Comparison of ENCODE assay signal across 11 cellular contexts in genomic region chr10:95517536-95518454, GRCh38. TPM values are rescaled to one million over a fixed set of nuclear protein-coding genes. Genes with fewer than 3 reads are reported as not detected.
DNase-seq lines count a peak whose midpoint lies in the region; ATAC-seq, FAIRE-seq and TF ChIP-seq lines count a peak whose summit lies in the region.
"Had no signal": no experiment of that assay in that cellular context is flagged by ENCODE, and none has a peak within 500 bp of the region (broad histone marks: within the 10 kb centered on the region; RNA-seq: fewer than 3 reads in every experiment).

No MANE protein-coding gene starts in this region.

- BruUV-seq in HepG2 (replicated peaks; lab: Mats Ljungman, UMichigan), result no TSS peak

- H3K4me3 Mint-ChIP-seq in T-cell, result no peak overlapping the region

- TF ChIP-seq CTCF in colonic mucosa (IDR thresholded peaks at IDR 0.05) (no peak), HepG2 (CRISPR knock-in tag; IDR thresholded peaks at IDR 0.05) (no peak)

- ATAC-seq in HepG2 (peak; percentile 69), T-cell (replicated peaks in 1 of 4) (no peak), GM19467 (IDR thresholded peaks at IDR 0.05; ENCODE audit: unreplicated experiment) (no peak)

- intact Hi-C loops in colonic mucosa (cut with DNase I), result no loop called here
- intact Hi-C loops in HepG2 (cut with micrococcal nuclease; ENCODE audit: unreplicated experiment), result no loop called here

- CTCF ChIA-PET in HepG2 (lab: Yijun Ruan, JAX; ENCODE audit: low intra/inter-chr PET ratio, low total read pairs), result no interaction called here
- CTCF ChIA-PET in T-cell (lab: Charles Lee), result no interaction called here

- H3K4me3 ChIP-seq in colonic mucosa, result no peak overlapping the region
- no peak overlapping the region for H3K4me3 ChIP-seq in HepG2 (replicated peaks in 1 of 3; ENCODE audit: insufficient read depth in 1 of 3, low read depth in 2 of 3, low read length in 3 of 3)

- TF ChIP-seq POLR2A in HepG2 (IDR thresholded peaks at IDR 0.05; ENCODE audit: insufficient read depth in 1 of 2, low read depth in 2 of 2, low read length in 2 of 2), result no peak
- no peak for TF ChIP-seq POLR2A in GM12891 (IDR thresholded peaks at IDR 0.05; ENCODE audit: low read depth, low read length)

- H3K9ac ChIP-seq in colonic mucosa (ENCODE audit: low read depth in 2 of 2, low read length in 2 of 2) (peak overlapping the region in 1 of 2 donors; percentile 13), HepG2 (ENCODE audit: insufficient read depth, low read depth, low read length) (no peak overlapping the region)

- peak overlapping the region; percentile 38 for H3K27ac ChIP-seq in colonic mucosa
- H3K27ac ChIP-seq in HepG2 (ENCODE audit: extremely low read length, insufficient read depth, low read length), result no peak overlapping the region

- peak; percentile 60 for FAIRE-seq in HepG2 (lab: Jason Lieb, UNC)
- no peak for FAIRE-seq in frontal cortex (lab: Jason Lieb, UNC)
- no peak for FAIRE-seq in GM12891 (lab: Jason Lieb, UNC)
- FAIRE-seq: GM18507 had no signal

- 50% methylated on average over 5 of the region's 5 CpGs for WGBS in HepG2 (ENCODE audit: low lambda C conversion rate)

- in situ Hi-C loops in HepG2 (cut with HindIII; ENCODE audit: extremely low pct_ligation_motif_present, low pct_unique_long_range_greater_than_20kb), result no loop called here

- H3K4me1 ChIP-seq in colonic mucosa, result no peaks in the 10 kb centered on the region
- H3K4me1 ChIP-seq in HepG2 (ENCODE audit: insufficient read depth, low read length), result peaks cover 71% of the 10 kb centered on the region

- H3K4me1 Mint-ChIP-seq in T-cell, result no peaks in the 10 kb centered on the region

- no peak overlapping the region for H2AFZ ChIP-seq in HepG2 (ENCODE audit: low read length)

- DNase-seq in 8988T, result peak; percentile 52
- peak; percentile 88 for DNase-seq in M059J (ENCODE audit: low read depth)
- peak; percentile 56 for DNase-seq in colonic mucosa
- DNase-seq in HepG2 (ENCODE audit: low spot score), result peak; percentile 70
- no peak for DNase-seq in frontal cortex (ENCODE audit: low spot score in 2 of 2)
- DNase-seq in T-cell, result no peak
- no peak for DNase-seq in GM12891 (ENCODE audit: insufficient read length, low spot score)
- DNase-seq: activated naive CD4-positive, alpha-beta T cell; MM.1S had no signal

- H3K36me3 Mint-ChIP-seq in T-cell, result no peaks in the 10 kb centered on the region

- no peak overlapping the region for H3K27ac Mint-ChIP-seq in T-cell

- H3K9me3 ChIP-seq in colonic mucosa, result no peaks in the 10 kb centered on the region
- H3K9me3 ChIP-seq in HepG2 (ENCODE audit: low read length), result no peaks in the 10 kb centered on the region

- POLR2A ChIA-PET in HepG2 (lab: Yijun Ruan, JAX) (interaction anchor here (1.2 kb wide), 1 partner anchor 42 kb away, joined by 3 read pairs; no protein-coding TSS in a partner anchor), T-cell (lab: Charles Lee) (no interaction called here)

- peaks cover 0 to 3% of the 10 kb centered on the region in 2 donors for H3K27me3 Mint-ChIP-seq in T-cell

- no peak for TF ChIP-seq RAD21 in HepG2 (CRISPR knock-in tag; IDR thresholded peaks at IDR 0.05)

- H3K36me3 ChIP-seq in colonic mucosa (no peaks in the 10 kb centered on the region), HepG2 (replicated peaks in 1 of 2; ENCODE audit: control insufficient read depth in 1 of 2, insufficient read depth in 2 of 2, low read length in 2 of 2) (no peaks in the 10 kb centered on the region; a peak in 1 of 5 replicates)

- no peaks in the 10 kb centered on the region for H3K9me3 Mint-ChIP-seq in T-cell

- H3K27me3 ChIP-seq in colonic mucosa, result no peaks in the 10 kb centered on the region
- H3K27me3 ChIP-seq in HepG2 (ENCODE audit: control insufficient read depth in 1 of 2, insufficient read depth in 2 of 2, low read length in 2 of 2), result no peaks in the 10 kb centered on the region

- TF ChIP-seq EP300 in HepG2 (IDR thresholded peaks at IDR 0.05; ENCODE audit: low read depth in 2 of 2, low read length in 2 of 2), result 0 out of 4 replicates have a peak, but pooled peaks of 1 of the 2 experiments have one; percentile 19
- no peak; the same call in 1 of the 2 replicates for TF ChIP-seq EP300 in HepG2 (CRISPR knock-in tag; IDR thresholded peaks at IDR 0.05; ENCODE audit: borderline replicate concordance)

- peaks cover 66% of the 10 kb centered on the region for H3K79me2 ChIP-seq in HepG2 (ENCODE audit: insufficient read depth, low read length)

- no peaks in the 10 kb centered on the region for H4K20me1 ChIP-seq in HepG2 (ENCODE audit: insufficient read depth, low read length)

- H3K4me2 ChIP-seq in HepG2 (ENCODE audit: low read depth, low read length), result no peak overlapping the region

TF ChIP-seq in HepG2, 621 proteins besides CTCF, POLR2A, EP300 and RAD21 (continues in another document):
- TF ChIP-seq ZNF639 (CRISPR knock-in tag; conservative IDR thresholded peaks at IDR 0.05), result no peak
- no peak for TF ChIP-seq SMAD1 (CRISPR knock-in tag; IDR thresholded peaks at IDR 0.05; ENCODE audit: borderline replicate concordance, low read depth)
- TF ChIP-seq ZKSCAN1 (IDR thresholded peaks at IDR 0.05; ENCODE audit: low read length), result peak; percentile 98
- TF ChIP-seq CBX2 (IDR thresholded peaks at IDR 0.05; ENCODE audit: low read depth, low read length), result no peak
- no peak for TF ChIP-seq CBX2 (CRISPR knock-in tag; IDR thresholded peaks at IDR 0.05; ENCODE audit: low read depth)
- no peak for TF ChIP-seq CC2D1A (CRISPR knock-in tag; IDR thresholded peaks at IDR 0.05)
- peak; percentile 89; the same call in 1 of the 2 replicates for TF ChIP-seq FOSL1 (CRISPR knock-in tag; IDR thresholded peaks at IDR 0.05; ENCODE audit: borderline replicate concordance)
- peak; percentile 20; the same call in 1 of the 2 replicates for TF ChIP-seq HDAC2 (CRISPR knock-in tag; IDR thresholded peaks at IDR 0.05)

TF ChIP-seq in GM12891, 5 proteins besides CTCF, POLR2A, EP300 and RAD21:
- no peak for TF ChIP-seq SPI1 (IDR thresholded peaks at IDR 0.05; ENCODE audit: low read depth, low read length)
- TF ChIP-seq POU2F2 (IDR thresholded peaks at IDR 0.05; ENCODE audit: low read depth, low read length), result no peak
- no peak for TF ChIP-seq PAX5 (IDR thresholded peaks at IDR 0.05; ENCODE audit: insufficient read depth, low read length, severe bottlenecking)
- no peak for TF ChIP-seq POLR2AphosphoS5 (IDR thresholded peaks at IDR 0.05; ENCODE audit: low read depth, low read length)
- no peak for TF ChIP-seq TAF1 (IDR thresholded peaks at IDR 0.05; ENCODE audit: low read depth, low read length)

RNA-seq across cellular contexts. Expression of gene SORBS1, which starts 43.4 kb away (rescaled TPM):
- 0.57 and 2.4 TPM in 2 replicates for total RNA-seq in M059J (2014; rRNA removed; shearing (Covaris generic))
- total RNA-seq in colonic mucosa, result 100 to 1,000 TPM in 1 of 2 donors, 10 to 100 TPM in 1; 17.6 to 150 TPM
- total RNA-seq in HepG2 (2016; rRNA removed; fragmentation: Illumina TruSeq; extraction: Trizol), result 16.8 and 21.0 TPM in 2 replicates
- 6.9 and 8.4 TPM in 2 replicates for total RNA-seq in HepG2 (2016; cell fraction: cytosol; rRNA removed; fragmentation: Illumina TruSeq; extraction: Trizol; ENCODE audit: low read depth)
- 16.7 and 20.1 TPM in 2 replicates for total RNA-seq in HepG2 (2016; cell fraction: insoluble cytoplasmic fraction; rRNA removed; fragmentation: Illumina TruSeq; extraction: Trizol)
- total RNA-seq in HepG2 (2016; cell fraction: membrane; rRNA removed; fragmentation: Illumina TruSeq; extraction: Trizol), result 6.8 and 7.4 TPM in 2 replicates
- total RNA-seq in HepG2 (2016; cell fraction: nucleus; rRNA removed; fragmentation: Illumina TruSeq; extraction: Trizol), result 22.7 and 24.8 TPM in 2 replicates
- 30.1 and 39.8 TPM in 2 replicates for polyA plus RNA-seq in HepG2 (2011; rRNA removed)
- polyA plus RNA-seq in HepG2 (2011; cell fraction: cytosol; rRNA removed), result 21.6 and 22.7 TPM in 2 replicates
- 39.9 and 56.8 TPM in 2 replicates for polyA plus RNA-seq in HepG2 (2011; cell fraction: nucleus; rRNA removed)
- polyA plus RNA-seq in HepG2 (2012), result 22.1 and 55.4 TPM in 2 replicates
- polyA plus RNA-seq in HepG2 (2016; cell fraction: cytosol; fragmentation: Illumina TruSeq; extraction: Trizol; ENCODE audit: low read depth), result 0.37 and 0.66 TPM in 2 replicates
- polyA plus RNA-seq in HepG2 (2016; cell fraction: insoluble cytoplasmic fraction; fragmentation: Illumina TruSeq; extraction: Trizol; ENCODE audit: low read depth), result 18.0 and 20.6 TPM in 2 replicates
- polyA plus RNA-seq in HepG2 (2016; cell fraction: membrane; fragmentation: Illumina TruSeq; extraction: Trizol; ENCODE audit: low read depth), result 1.4 and 1.9 TPM in 2 replicates
- polyA plus RNA-seq in HepG2 (2016; cell fraction: nucleus; fragmentation: Illumina TruSeq; extraction: Trizol; ENCODE audit: insufficient read depth, low read depth), result 24.7 and 25.1 TPM in 2 replicates
- polyA minus RNA-seq in HepG2 (2011; rRNA and poly(A)+ RNA removed; ENCODE audit: low replicate concordance), result 2.7 and 66.2 TPM in 2 replicates
- polyA minus RNA-seq in HepG2 (2011; cell fraction: cytosol; rRNA and poly(A)+ RNA removed), result 28.0 and 29.9 TPM in 2 replicates
- polyA minus RNA-seq in HepG2 (2011; cell fraction: nucleus; rRNA and poly(A)+ RNA removed), result 81.3 and 96.8 TPM in 2 replicates
- 90.5 TPM for total RNA-seq in frontal cortex
- total RNA-seq in T-cell, result 1 to 10 TPM in 4 of 5 donors, under 1 TPM in 1; 0.98 to 2.4 (median 1.8) TPM
- 0.86 TPM for polyA plus RNA-seq in GM12891 (2012; ENCODE audit: low read depth, missing spikeins)

Comparison
In these comparisons a context has a peak if more than half of its experiments do, and no peak if none do; other contexts are left out.
1. DNase-seq: peak in 8988T (single experiment), M059J (single experiment), colonic mucosa (single experiment) and HepG2 (single experiment); none in frontal cortex (0 of 2), T-cell (0 of 34) and GM12891 (single experiment).